ENCODE assay signal across 27 cellular contexts in the genomic region with DNA sequence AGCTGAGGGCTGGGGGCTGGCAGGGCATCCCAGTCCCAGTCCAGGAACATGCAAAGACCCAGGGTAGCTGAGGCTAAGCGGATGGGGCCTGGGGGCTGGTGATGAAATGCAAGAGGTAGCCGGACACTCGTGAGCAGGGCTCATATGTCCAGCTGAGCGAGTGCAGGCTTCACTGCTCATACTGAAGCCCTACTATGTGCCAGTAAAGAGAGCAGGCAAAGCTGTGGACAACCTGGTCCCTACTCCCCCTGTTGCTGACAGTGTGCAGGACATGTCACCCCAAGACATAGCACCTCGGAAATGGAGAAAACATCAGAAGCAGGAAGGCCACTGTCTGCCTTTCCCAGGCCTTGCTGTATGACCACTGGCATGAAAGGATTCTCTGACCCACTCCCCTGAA.
"Had no signal": no experiment of that assay in that cellular context is flagged by ENCODE, and none has a peak within 500 bp of the region (broad histone marks: within the 10 kb centered on the region; RNA-seq: fewer than 3 reads in every experiment).

No MANE protein-coding gene starts in this region.

- H3K36me3 Mint-ChIP-seq: naive B cell; natural killer cell treated with Interleukin-12 subunit alpha and Interleukin-12 subunit beta and Interleukin-15 and Interleukin-18, amount 100 ng/mL, for 72 hours; stimulated activated effector memory CD8-positive, alpha-beta T cell treated with anti-CD3 and anti-CD28 coated beads, Interleukin-12 subunit alpha, Interleukin-12 subunit beta, amount 100 ng/mL, for 72 hours had no signal

- H3K36me3 ChIP-seq: neural progenitor cell, neutrophil, pancreas, prostate gland, right lobe of liver, sigmoid colon, stomach, thoracic aorta, thyroid gland, upper lobe of right lung, uterus had no signal

- H3K27me3 Mint-ChIP-seq: naive B cell; naive thymus-derived CD8-positive, alpha-beta T cell; stimulated activated naive B cell treated with anti-CD40 and anti-IgM and Interleukin-4, amounts not matched to agents 10 μg/mL and 1 μg/mL and 100 μg/mL, for 72 hours; stimulated activated naive CD8-positive, alpha-beta T cell treated with anti-CD3 and anti-CD28 coated beads, Interleukin-15, Interleukin-2, amounts not matched to agents 100 ng/mL and 50 ng/mL, for 24 hours had no signal

- H3K27ac ChIP-seq: neural progenitor cell, neutrophil, pancreas, prostate gland, right lobe of liver, sigmoid colon, stomach, thoracic aorta, thyroid gland, tibial nerve, upper lobe of right lung, uterus had no signal

- DNase-seq: naive B cell; naive thymus-derived CD8-positive, alpha-beta T cell; nucleus accumbens; pancreas; right cardiac atrium; right lobe of liver; sigmoid colon; small intestine; stimulated activated CD4-positive, alpha-beta T cell treated with anti-CD3 and anti-CD28 coated beads, Interleukin-15, amount 100 ng/mL, for 24 hours; stimulated activated CD4-positive, alpha-beta T cell treated with anti-CD3 and anti-CD28 coated beads, Interleukin-2, amount 100 ng/mL, for 24 hours; stimulated activated CD4-positive, alpha-beta T cell treated with anti-CD3 and anti-CD28 coated beads, Interleukin-2, amount 100 ng/mL, for 48 hours; stimulated activated CD4-positive, alpha-beta T cell treated with anti-CD3 and anti-CD28 coated beads, Interleukin-4, amount 100 ng/mL, for 24 hours; stimulated activated naive B cell treated with anti-CD40 and anti-IgM and Interleukin-4, amounts not matched to agents 10 μg/mL and 1 μg/mL and 100 μg/mL, for 72 hours; stimulated activated naive CD4-positive, alpha-beta T cell treated with Interleukin-2 at 50 U/mL for 16 hours; stomach; thyroid gland; upper lobe of right lung; uterus had no signal

- H3K4me1 ChIP-seq: pancreas, prostate gland, right lobe of liver, thyroid gland, upper lobe of right lung, uterus had no signal

- H3K4me3 Mint-ChIP-seq: naive B cell; naive thymus-derived CD8-positive, alpha-beta T cell; natural killer cell treated with Interleukin-12 subunit alpha and Interleukin-12 subunit beta and Interleukin-15 and Interleukin-18, amount 100 ng/mL, for 72 hours; neural progenitor cell; stimulated activated effector memory CD8-positive, alpha-beta T cell treated with anti-CD3 and anti-CD28 coated beads, Interleukin-12 subunit alpha, Interleukin-12 subunit beta, amount 100 ng/mL, for 72 hours; stimulated activated naive B cell treated with anti-CD40 and anti-IgM and Interleukin-4, amounts not matched to agents 10 μg/mL and 1 μg/mL and 100 μg/mL, for 72 hours; stimulated activated naive CD8-positive, alpha-beta T cell treated with anti-CD3 and anti-CD28 coated beads, Interleukin-15, Interleukin-2, amounts not matched to agents 100 ng/mL and 50 ng/mL, for 24 hours; type B pancreatic cell had no signal

- H3K27me3 ChIP-seq: neutrophil, pancreas, right lobe of liver, stomach, thyroid gland, tibial nerve, upper lobe of right lung, uterus had no signal

- FAIRE-seq: pancreas, small intestine had no signal

- H3K9me3 Mint-ChIP-seq: naive B cell; naive thymus-derived CD8-positive, alpha-beta T cell; natural killer cell treated with Interleukin-12 subunit alpha and Interleukin-12 subunit beta and Interleukin-15 and Interleukin-18, amount 100 ng/mL, for 72 hours; neural progenitor cell; stimulated activated effector memory CD8-positive, alpha-beta T cell treated with anti-CD3 and anti-CD28 coated beads, Interleukin-12 subunit alpha, Interleukin-12 subunit beta, amount 100 ng/mL, for 72 hours; stimulated activated naive B cell treated with anti-CD40 and anti-IgM and Interleukin-4, amounts not matched to agents 10 μg/mL and 1 μg/mL and 100 μg/mL, for 72 hours; stimulated activated naive CD8-positive, alpha-beta T cell treated with anti-CD3 and anti-CD28 coated beads, Interleukin-15, Interleukin-2, amounts not matched to agents 100 ng/mL and 50 ng/mL, for 24 hours; type B pancreatic cell had no signal

- H3K9me3 ChIP-seq: neutrophil, pancreas, prostate gland, right lobe of liver, sigmoid colon, stomach, thoracic aorta, thyroid gland, tibial nerve, upper lobe of right lung, uterus had no signal

- H3K9ac ChIP-seq: neural progenitor cell had no signal

- ATAC-seq: naive thymus-derived CD8-positive, alpha-beta T cell; natural killer cell treated with Interleukin-12 subunit alpha and Interleukin-12 subunit beta and Interleukin-15 and Interleukin-18, amount 100 ng/mL, for 72 hours; pancreas; right cardiac atrium; stimulated activated effector memory CD8-positive, alpha-beta T cell treated with anti-CD3 and anti-CD28 coated beads, Interleukin-12 subunit alpha, Interleukin-12 subunit beta, amount 100 ng/mL, for 72 hours; stimulated activated naive B cell treated with anti-CD40 and anti-IgM and Interleukin-4, amounts not matched to agents 10 μg/mL and 1 μg/mL and 100 μg/mL, for 72 hours; upper lobe of right lung had no signal

- H2AFZ ChIP-seq: neural progenitor cell had no signal

- H3K27ac Mint-ChIP-seq: natural killer cell treated with Interleukin-12 subunit alpha and Interleukin-12 subunit beta and Interleukin-15 and Interleukin-18, amount 100 ng/mL, for 72 hours; stimulated activated effector memory CD8-positive, alpha-beta T cell treated with anti-CD3 and anti-CD28 coated beads, Interleukin-12 subunit alpha, Interleukin-12 subunit beta, amount 100 ng/mL, for 72 hours; stimulated activated naive B cell treated with anti-CD40 and anti-IgM and Interleukin-4, amounts not matched to agents 10 μg/mL and 1 μg/mL and 100 μg/mL, for 72 hours; stimulated activated naive CD8-positive, alpha-beta T cell treated with anti-CD3 and anti-CD28 coated beads, Interleukin-15, Interleukin-2, amounts not matched to agents 100 ng/mL and 50 ng/mL, for 24 hours; type B pancreatic cell had no signal

- H3K4me2 ChIP-seq: neural progenitor cell had no signal

- H3K4me3 ChIP-seq: neural progenitor cell, pancreas, prostate gland, right lobe of liver, sigmoid colon, stomach, thoracic aorta, thyroid gland, tibial nerve, upper lobe of right lung, uterus had no signal
